In genomic region chr5:89396262-89396975, GRCh38 we compare ENCODE assay signal across 8 cellular contexts.
DNase-seq lines count a peak whose midpoint lies in the region; ATAC-seq and TF ChIP-seq lines count a peak whose summit lies in the region.

No MANE protein-coding gene starts in this region.

- H3K4me1 ChIP-seq in neutrophil (ENCODE audit: control insufficient read depth in 1 of 2, insufficient read depth in 1 of 2, low read depth in 1 of 2, low read length in 1 of 2): peaks cover 40 to 48% of the 10 kb centered on the region in 2 experiments
- no peaks in the 10 kb centered on the region for H3K4me1 ChIP-seq in testis
- peaks cover 0 to 2% of the 10 kb centered on the region in 2 donors for H3K4me1 ChIP-seq in ascending aorta

- H3K4me3 ChIP-seq in neutrophil (ENCODE audit: low read depth in 1 of 2, low read length in 1 of 2) (peak overlapping the region; percentile 9 to 31), testis (no peak overlapping the region), ascending aorta (peak overlapping the region in 1 of 2 donors; percentile 21)

- DNase-seq in NCI-H748 treated with DMSO at 0.1 percent for 48 hours (lab: John Stamatoyannopoulos, UW) (no peak), testis (no peak), ascending aorta (ENCODE audit: low spot score in 2 of 2) (no peak), NCI-H1694 (lab: John Stamatoyannopoulos, UW) (no peak)

- no peak for TF ChIP-seq CTCF in neutrophil (IDR thresholded peaks at IDR 0.05)
- TF ChIP-seq CTCF in testis (IDR thresholded peaks at IDR 0.05): no peak
- no peak for TF ChIP-seq CTCF in ascending aorta (IDR thresholded peaks at IDR 0.05)

- no peaks in the 10 kb centered on the region for H3K27me3 ChIP-seq in neutrophil
- H3K27me3 ChIP-seq in testis: no peaks in the 10 kb centered on the region
- no peaks in the 10 kb centered on the region for H3K27me3 ChIP-seq in ascending aorta

- 52 to 59% methylated on average over 2 of the region's 2 CpGs for WGBS in testis, 2 donors

- peak overlapping the region; percentile 15 for H3K27ac ChIP-seq in cingulate gyrus (ENCODE audit: low read depth, low read length)
- H3K27ac ChIP-seq in neutrophil: peak overlapping the region; percentile 99
- H3K27ac ChIP-seq in testis: no peak overlapping the region
- peak overlapping the region in 1 of 2 donors; percentile 9 for H3K27ac ChIP-seq in ascending aorta

- intact Hi-C loops in testis (cut with DNase I; ENCODE audit: low total_unique reads): no loop called here
- intact Hi-C loops in ascending aorta (cut with DNase I): no loop called here

- H3K9me3 ChIP-seq in neutrophil: no peaks in the 10 kb centered on the region
- H3K9me3 ChIP-seq in testis: no peaks in the 10 kb centered on the region
- no peaks in the 10 kb centered on the region for H3K9me3 ChIP-seq in ascending aorta

- H3K36me3 ChIP-seq in neutrophil (no peaks in the 10 kb centered on the region), testis (ENCODE audit: low read depth, missing control alignments) (no peaks in the 10 kb centered on the region), ascending aorta (no peaks in the 10 kb centered on the region)

- TF ChIP-seq POLR2A in testis (IDR thresholded peaks at IDR 0.05): no peak

- ATAC-seq in GM19351 (IDR thresholded peaks at IDR 0.05; ENCODE audit: unreplicated experiment): peak; percentile 42
- peak; percentile 32 for ATAC-seq in HG03469 (IDR thresholded peaks at IDR 0.05; ENCODE audit: unreplicated experiment)

Comparison
In these comparisons a context has a peak if more than half of its experiments do, and no peak if none do; other contexts are left out.
1. H3K27ac ChIP-seq: peak in cingulate gyrus (single experiment) and neutrophil (single experiment); none in testis (0 of 2).
2. H3K4me3 ChIP-seq: peak in neutrophil (2 of 2); none in testis (0 of 2).